Comparison of ENCODE assay signal across 11 cellular contexts in the genomic region with DNA sequence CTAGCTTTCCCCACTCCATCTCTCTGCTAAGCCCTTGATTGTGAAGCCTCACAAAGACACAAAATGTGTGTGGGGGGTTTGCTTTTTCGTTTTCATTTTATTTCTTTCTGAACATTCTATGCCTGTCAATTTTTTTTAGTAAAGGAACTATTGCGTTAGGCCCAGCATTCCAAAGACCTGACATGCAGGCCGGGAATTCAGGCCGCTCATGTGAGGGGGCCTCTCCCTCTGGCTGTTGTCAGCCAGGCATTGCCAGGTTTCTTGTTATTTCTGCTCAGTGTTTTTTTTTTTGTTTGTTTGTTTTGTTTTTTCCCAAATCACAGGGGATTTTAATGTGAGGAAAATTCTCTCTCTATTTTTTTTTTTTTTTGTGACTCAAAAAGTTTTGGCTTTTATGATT. TPM values are rescaled to one million over a fixed set of nuclear protein-coding genes. Genes with fewer than 3 reads are reported as not detected.
DNase-seq lines count a peak whose midpoint lies in the region; ATAC-seq and TF ChIP-seq lines count a peak whose summit lies in the region.
"Had no signal": no experiment of that assay in that cellular context is flagged by ENCODE, and none has a peak within 500 bp of the region (broad histone marks: within the 10 kb centered on the region; RNA-seq: fewer than 3 reads in every experiment).

No MANE protein-coding gene starts in this region.

- DNase-seq in GM03348 (ENCODE audit: low spot score): peak; percentile 88
- peak; percentile 87 for DNase-seq in brain microvascular endothelial cell
- DNase-seq in right cardiac atrium: peak; percentile 77 to 83 (median 81)
- DNase-seq in sigmoid colon: peak; percentile 87
- no peak for DNase-seq in activated T-helper 1 cell treated with anti-CD3 and anti-CD28 coated beads, Interleukin-12 subunit alpha, Interleukin-12 subunit beta, Interleukin-2, Interleukin-4 antibody, amounts not matched to agents 30 ng/mL and 10 ng/mL and 1 ng/mL, durations not matched to agents 14 hours and 24 hours and 36 hours (ENCODE audit: low spot score)
- no peak for DNase-seq in transverse colon
- DNase-seq: stimulated activated CD4-positive, alpha-beta T cell treated with anti-CD3 and anti-CD28 coated beads, Interleukin-12 subunit alpha, Interleukin-12 subunit beta, amount 100 ng/mL, for 4 hours had no signal

- peaks cover 22% of the 10 kb centered on the region for H3K27me3 Mint-ChIP-seq in activated T-helper 1 cell treated with anti-CD3 and anti-CD28 coated beads, Interleukin-12 subunit alpha, Interleukin-12 subunit beta, Interleukin-2, Interleukin-4 antibody, amounts not matched to agents 30 ng/mL and 10 ng/mL and 1 ng/mL, durations not matched to agents 14 hours and 24 hours and 36 hours (ENCODE audit: insufficient read depth)

- H3K27ac ChIP-seq in brain microvascular endothelial cell: peak overlapping the region; percentile 97
- H3K27ac ChIP-seq in right cardiac atrium (ENCODE audit: low read length): peak overlapping the region; percentile 70
- H3K27ac ChIP-seq in sigmoid colon: peak overlapping the region in 1 of 4 donors; percentile 20
- H3K27ac ChIP-seq in transverse colon: peak overlapping the region in 1 of 4 donors; percentile 2

- TF ChIP-seq CTCF in brain microvascular endothelial cell (IDR thresholded peaks at IDR 0.05; ENCODE audit: low read depth, low read length, missing control alignments) (peak; percentile 9), sigmoid colon (IDR thresholded peaks at IDR 0.05) (no peak), transverse colon (IDR thresholded peaks at IDR 0.05) (no peak)

- ATAC-seq in right cardiac atrium (peak; percentile 62 to 76), GM21528 (IDR thresholded peaks at IDR 0.05; ENCODE audit: low FRiP score, unreplicated experiment) (no peak), GM18870 (IDR thresholded peaks at IDR 0.05; ENCODE audit: unreplicated experiment) (no peak)

- no peaks in the 10 kb centered on the region for H3K36me3 Mint-ChIP-seq in activated T-helper 1 cell treated with anti-CD3 and anti-CD28 coated beads, Interleukin-12 subunit alpha, Interleukin-12 subunit beta, Interleukin-2, Interleukin-4 antibody, amounts not matched to agents 30 ng/mL and 10 ng/mL and 1 ng/mL, durations not matched to agents 14 hours and 24 hours and 36 hours (ENCODE audit: low read depth)

- H3K9me3 Mint-ChIP-seq in activated T-helper 1 cell treated with anti-CD3 and anti-CD28 coated beads, Interleukin-12 subunit alpha, Interleukin-12 subunit beta, Interleukin-2, Interleukin-4 antibody, amounts not matched to agents 30 ng/mL and 10 ng/mL and 1 ng/mL, durations not matched to agents 14 hours and 24 hours and 36 hours: no peaks in the 10 kb centered on the region

- H3K9me3 ChIP-seq in right cardiac atrium (ENCODE audit: control insufficient read depth, low read length) (no peaks in the 10 kb centered on the region), sigmoid colon (no peaks in the 10 kb centered on the region), transverse colon (no peaks in the 10 kb centered on the region)
- H3K9me3 ChIP-seq: breast epithelium had no signal

- H3K36me3 ChIP-seq in brain microvascular endothelial cell (replicated peaks): no peaks in the 10 kb centered on the region
- no peaks in the 10 kb centered on the region for H3K36me3 ChIP-seq in sigmoid colon
- no peaks in the 10 kb centered on the region for H3K36me3 ChIP-seq in transverse colon
- H3K36me3 ChIP-seq: breast epithelium had no signal

- H3K27me3 ChIP-seq in brain microvascular endothelial cell (replicated peaks) (no peaks in the 10 kb centered on the region), right cardiac atrium (ENCODE audit: control insufficient read depth, insufficient read depth) (no peaks in the 10 kb centered on the region), sigmoid colon (no peaks in the 10 kb centered on the region), transverse colon (no peaks in the 10 kb centered on the region)
- H3K27me3 ChIP-seq: breast epithelium had no signal

- in situ Hi-C loops in brain microvascular endothelial cell (cut with HindIII; ENCODE audit: low pct_ligation_motif_present, low sequenced_read_pairs): no loop called here
- in situ Hi-C loops in transverse colon (cut with MboI; ENCODE audit: low pct_ligation_motif_present in 1 of 4, low pct_unique_long_range_greater_than_20kb in 1 of 4, low sequenced_read_pairs in 3 of 4): no loop called here

- no peak overlapping the region for H3K27ac Mint-ChIP-seq in activated T-helper 1 cell treated with anti-CD3 and anti-CD28 coated beads, Interleukin-12 subunit alpha, Interleukin-12 subunit beta, Interleukin-2, Interleukin-4 antibody, amounts not matched to agents 30 ng/mL and 10 ng/mL and 1 ng/mL, durations not matched to agents 14 hours and 24 hours and 36 hours

- TF ChIP-seq EP300 in sigmoid colon (IDR thresholded peaks at IDR 0.05) (peak in 1 of 4 donors; percentile 15), transverse colon (IDR thresholded peaks at IDR 0.05; ENCODE audit: low read depth) (no peak)

- H3K4me1 ChIP-seq in right cardiac atrium (ENCODE audit: control insufficient read depth, insufficient read depth, low read length) (peaks cover 4% of the 10 kb centered on the region), sigmoid colon (no peaks in the 10 kb centered on the region), transverse colon (no peaks in the 10 kb centered on the region)
- H3K4me1 ChIP-seq: breast epithelium had no signal

- intact Hi-C loops in right cardiac atrium (cut with DNase I) (no loop called here), sigmoid colon (cut with DNase I) (no loop called here), transverse colon (cut with DNase I; ENCODE audit: low total_unique reads) (loop anchor here (5.0 kb wide), 1 partner anchor 1378 kb away; no protein-coding TSS in a partner anchor)
- intact Hi-C loops in activated T-helper 1 cell treated with anti-CD3 and anti-CD28 coated beads, Interleukin-12 subunit alpha, Interleukin-12 subunit beta, Interleukin-2, Interleukin-4 antibody, amounts not matched to agents 30 ng/mL and 10 ng/mL and 1 ng/mL, durations not matched to agents 14 hours and 24 hours and 36 hours (cut with micrococcal nuclease): no loop called here

- no peak overlapping the region for H3K4me3 Mint-ChIP-seq in activated T-helper 1 cell treated with anti-CD3 and anti-CD28 coated beads, Interleukin-12 subunit alpha, Interleukin-12 subunit beta, Interleukin-2, Interleukin-4 antibody, amounts not matched to agents 30 ng/mL and 10 ng/mL and 1 ng/mL, durations not matched to agents 14 hours and 24 hours and 36 hours

- H3K4me3 ChIP-seq in brain microvascular endothelial cell (ENCODE audit: low read depth, low read length) (no peak overlapping the region), right cardiac atrium (ENCODE audit: low read length) (no peak overlapping the region), sigmoid colon (no peak overlapping the region), transverse colon (no peak overlapping the region)
- H3K4me3 ChIP-seq: breast epithelium had no signal

- H3K4me1 Mint-ChIP-seq in activated T-helper 1 cell treated with anti-CD3 and anti-CD28 coated beads, Interleukin-12 subunit alpha, Interleukin-12 subunit beta, Interleukin-2, Interleukin-4 antibody, amounts not matched to agents 30 ng/mL and 10 ng/mL and 1 ng/mL, durations not matched to agents 14 hours and 24 hours and 36 hours (ENCODE audit: low read depth): peaks cover 15% of the 10 kb centered on the region

- TF ChIP-seq POLR2A in sigmoid colon (IDR thresholded peaks at IDR 0.05) (no peak), transverse colon (IDR thresholded peaks at IDR 0.05) (no peak)

- 39% methylated on average over 4 of the region's 4 CpGs for WGBS in right cardiac atrium
- WGBS in sigmoid colon, 2 donors: 76 to 81% methylated on average over 4 of the region's 4 CpGs
- WGBS in transverse colon (ENCODE audit: low coverage in 1 of 2), 2 donors: 60 to 72% methylated on average over 4 of the region's 4 CpGs

RNA-seq across cellular contexts. Expression of a gene that starts 10.3 kb away (rescaled TPM):
- 10 to 100 TPM in 1 of 4 donors, 1 to 10 TPM in 3; 5.4 to 22.2 (median 8.5) TPM for total RNA-seq in right cardiac atrium
- polyA plus RNA-seq in right cardiac atrium: 7.3 TPM
- 10 to 100 TPM; 14.3 to 42.1 (median 20.1) TPM for total RNA-seq in sigmoid colon
- 10 to 100 TPM in 1 of 3 donors, 1 to 10 TPM in 2; 1.4 to 18.0 (median 5.0) TPM for polyA plus RNA-seq in sigmoid colon
- not detected in 2 replicates for total RNA-seq in activated T-helper 1 cell treated with anti-CD3 and anti-CD28 coated beads, Interleukin-12 subunit alpha, Interleukin-12 subunit beta, Interleukin-2, Interleukin-4 antibody, amounts not matched to agents 30 ng/mL and 10 ng/mL and 1 ng/mL, durations not matched to agents 14 hours and 24 hours and 36 hours
- 10 to 100 TPM in 2 of 4 donors, 1 to 10 TPM in 2; 5.4 to 30.8 (median 10.0) TPM for total RNA-seq in transverse colon
- total RNA-seq: activated CD8-positive, alpha-beta memory T cell treated with anti-CD3 and anti-CD28 coated beads for 36 hours had no signal

RNA-seq across cellular contexts. Expression of a gene that starts 36.7 kb away (rescaled TPM):
- total RNA-seq in right cardiac atrium: not detected
- 0.27 TPM for polyA plus RNA-seq in right cardiac atrium
- not detected for total RNA-seq in sigmoid colon
- polyA plus RNA-seq in sigmoid colon: not detected
- total RNA-seq in activated T-helper 1 cell treated with anti-CD3 and anti-CD28 coated beads, Interleukin-12 subunit alpha, Interleukin-12 subunit beta, Interleukin-2, Interleukin-4 antibody, amounts not matched to agents 30 ng/mL and 10 ng/mL and 1 ng/mL, durations not matched to agents 14 hours and 24 hours and 36 hours: not detected in 2 replicates
- total RNA-seq in transverse colon: not detected
- total RNA-seq: activated CD8-positive, alpha-beta memory T cell treated with anti-CD3 and anti-CD28 coated beads for 36 hours had no signal

Comparison
In these comparisons a context has a peak if more than half of its experiments do, and no peak if none do; other contexts are left out.
1. DNase-seq: peak in GM03348 (single experiment), brain microvascular endothelial cell (single experiment), right cardiac atrium (3 of 3) and sigmoid colon (single experiment); none in activated T-helper 1 cell treated with anti-CD3 and anti-CD28 coated beads, Interleukin-12 subunit alpha, Interleukin-12 subunit beta, Interleukin-2, Interleukin-4 antibody, amounts not matched to agents 30 ng/mL and 10 ng/mL and 1 ng/mL, durations not matched to agents 14 hours and 24 hours and 36 hours (single experiment) and transverse colon (single experiment).
2. ATAC-seq: peak in right cardiac atrium (2 of 2); none in GM21528 (single experiment) and GM18870 (single experiment).